In genomic region chr1:14769486-14770274, GRCh38 we compare ENCODE assay signal across 19 cellular contexts.
DNase-seq lines count a peak whose midpoint lies in the region; ATAC-seq and TF ChIP-seq lines count a peak whose summit lies in the region.
"Had no signal": no experiment of that assay in that cellular context is flagged by ENCODE, and none has a peak within 500 bp of the region (broad histone marks: within the 10 kb centered on the region; RNA-seq: fewer than 3 reads in every experiment).

No MANE protein-coding gene starts in this region.

- H3F3A ChIP-seq in GM23338 (replicated peaks; ENCODE audit: low read depth), result no peaks in the 10 kb centered on the region

- H3K4me1 ChIP-seq in GM23338 (ENCODE audit: insufficient read depth), result peaks cover 18% of the 10 kb centered on the region
- no peaks in the 10 kb centered on the region for H3K4me1 ChIP-seq in OCI-LY7 (ENCODE audit: insufficient read depth, low read length, poor library complexity, severe bottlenecking)
- H3K4me1 ChIP-seq in stomach, result no peaks in the 10 kb centered on the region
- H3K4me1 ChIP-seq: Peyer's patch had no signal

- H3K9me3 ChIP-seq in OCI-LY7 (ENCODE audit: low read length), result no peaks in the 10 kb centered on the region
- no peaks in the 10 kb centered on the region for H3K9me3 ChIP-seq in stomach
- H3K9me3 ChIP-seq: A549, Peyer's patch had no signal

- TF ChIP-seq CTCF in CD14-positive monocyte (IDR thresholded peaks at IDR 0.05), result peak; percentile 10
- peak; percentile 55 to 65 for TF ChIP-seq CTCF in GM23338 (conservative IDR thresholded peaks at IDR 0.05; ENCODE audit: low read depth in 2 of 2)
- peak; percentile 36; the same call in 1 of the 2 replicates for TF ChIP-seq CTCF in OCI-LY7 (conservative IDR thresholded peaks at IDR 0.05; ENCODE audit: low read length)
- peak; percentile 3 for TF ChIP-seq CTCF in fibroblast of villous mesenchyme (IDR thresholded peaks at IDR 0.05; ENCODE audit: insufficient read depth, low read depth, low read length)
- TF ChIP-seq CTCF in stomach (IDR thresholded peaks at IDR 0.05), result no peak

- H3K9me3 Mint-ChIP-seq in CD14-positive monocyte (peaks cover 2 to 10% (median 5%) of the 10 kb centered on the region in 7 donors), GM23338 (peaks cover 2% of the 10 kb centered on the region; the same call in 2 of the 3 replicates)

- H3K9me2 ChIP-seq in GM23338 (ENCODE audit: insufficient read depth) (no peaks in the 10 kb centered on the region), OCI-LY7 (ENCODE audit: insufficient read depth, low read length) (no peaks in the 10 kb centered on the region)

- H3K4me3 ChIP-seq in GM23338 (no peak overlapping the region), OCI-LY7 (ENCODE audit: low read depth, low read length, poor library complexity, severe bottlenecking) (no peak overlapping the region), fibroblast of villous mesenchyme (ENCODE audit: low read depth, low read length) (no peak overlapping the region), stomach (no peak overlapping the region)
- H3K4me3 ChIP-seq: A549, Peyer's patch had no signal

- H3K79me2 ChIP-seq in GM23338 (replicated peaks; ENCODE audit: insufficient read depth) (peaks cover 29% of the 10 kb centered on the region), OCI-LY7 (ENCODE audit: insufficient read depth, low read depth, low read length) (no peaks in the 10 kb centered on the region)

- H3K4me1 Mint-ChIP-seq in CD14-positive monocyte (peaks cover 4% of the 10 kb centered on the region), GM23338 (peaks cover 26% of the 10 kb centered on the region)
- H3K4me1 Mint-ChIP-seq: IgD-negative memory B cell had no signal

- CTCF ChIA-PET in OCI-LY7 (lab: Charles Lee; ENCODE audit: unreplicated experiment), result no interaction called here

- intact Hi-C loops in CD14-positive monocyte (cut with micrococcal nuclease) (no loop called here), OCI-LY7 (cut with micrococcal nuclease; ENCODE audit: unreplicated experiment) (loop anchor here (10.0 kb wide), 1 partner anchor 265 kb away; no protein-coding TSS in a partner anchor), left ventricle myocardium superior (cut with micrococcal nuclease) (no loop called here), stomach (cut with DNase I; ENCODE audit: low total_unique reads) (no loop called here)

- BruUV-seq in OCI-LY7 (replicated peaks; lab: Mats Ljungman, UMichigan), result no TSS peak

- ATAC-seq in GM23338 (no peak), left ventricle myocardium superior (no peak)
- ATAC-seq: A549, Right ventricle myocardium inferior had no signal

- H3K36me3 ChIP-seq in GM23338 (ENCODE audit: insufficient read depth), result no peaks in the 10 kb centered on the region
- H3K36me3 ChIP-seq in OCI-LY7 (ENCODE audit: insufficient read depth, low read length), result no peaks in the 10 kb centered on the region
- no peaks in the 10 kb centered on the region for H3K36me3 ChIP-seq in stomach
- H3K36me3 ChIP-seq: Peyer's patch had no signal

- DNase-seq in CD14-positive monocyte (ENCODE audit: low spot score) (no peak), GM23338 (ENCODE audit: low spot score) (peak; percentile 47), OCI-LY7 (ENCODE audit: low spot score) (no peak), fibroblast of villous mesenchyme (ENCODE audit: low read depth) (no peak), left ventricle myocardium superior (no peak), germinal center (ENCODE audit: low spot score) (no peak), HT-29 (ENCODE audit: low spot score) (no peak), stomach (no peak)
- DNase-seq: C1 segment of cervical spinal cord, DMS 273 treated with DMSO at 0.1 percent for 48 hours, MV-4-11, NCI-H1436 treated with DMSO at 0.1 percent for 48 hours, NCI-H2029 treated with DMSO at 0.1 percent for 48 hours, NCI-H2171 treated with DMSO at 0.1 percent for 48 hours, NCI-H510A, Peyer's patch had no signal

- WGBS in stomach, 5 donors, result 85 to 96% (median 89%) methylated on average over 12 of the region's 12 CpGs

- TF ChIP-seq POLR2A in stomach (IDR thresholded peaks at IDR 0.05), result no peak

- no peaks in the 10 kb centered on the region for H4K20me1 ChIP-seq in GM23338 (replicated peaks; ENCODE audit: insufficient read depth)
- H4K20me1 ChIP-seq in OCI-LY7 (ENCODE audit: insufficient read depth, low read length), result no peaks in the 10 kb centered on the region

- H3K27me3 ChIP-seq in GM23338 (ENCODE audit: insufficient read depth) (no peaks in the 10 kb centered on the region), stomach (peaks cover 0 to 4% (median 0%) of the 10 kb centered on the region in 3 donors)
- H3K27me3 ChIP-seq: Peyer's patch had no signal

- peaks cover 0 to 2% (median 2%) of the 10 kb centered on the region in 3 donors for H3K27me3 Mint-ChIP-seq in CD14-positive monocyte (ENCODE audit: low read depth in 3 of 3)
- H3K27me3 Mint-ChIP-seq in GM23338 (ENCODE audit: insufficient read depth, low read depth, poor library complexity), result peaks cover 15% of the 10 kb centered on the region

- H2AFZ ChIP-seq in GM23338 (no peak overlapping the region), OCI-LY7 (ENCODE audit: low read length) (no peak overlapping the region)

- H3K36me3 Mint-ChIP-seq in CD14-positive monocyte, result no peaks in the 10 kb centered on the region
- peaks cover 3% of the 10 kb centered on the region; the same call in 2 of the 3 replicates for H3K36me3 Mint-ChIP-seq in GM23338 (ENCODE audit: low read depth)

- POLR2A ChIA-PET in OCI-LY7 (lab: Charles Lee), result no interaction called here

- H3K27ac Mint-ChIP-seq in CD14-positive monocyte (peak overlapping the region in 1 of 7 donors; percentile 67), GM23338 (no peak overlapping the region)
- H3K27ac Mint-ChIP-seq: IgD-negative memory B cell had no signal

- TF ChIP-seq EP300 in stomach (IDR thresholded peaks at IDR 0.05), result no peak

- H3K4me2 ChIP-seq in GM23338 (no peak overlapping the region), OCI-LY7 (ENCODE audit: low read length) (no peak overlapping the region)
- H3K4me2 ChIP-seq: A549 had no signal

- H3K27ac ChIP-seq in GM23338 (ENCODE audit: low read depth) (no peak overlapping the region), OCI-LY7 (ENCODE audit: low read depth, low read length, poor library complexity, severe bottlenecking) (no peak overlapping the region), stomach (no peak overlapping the region)
- H3K27ac ChIP-seq: A549, Peyer's patch had no signal

- H3K4me3 Mint-ChIP-seq in CD14-positive monocyte (no peak overlapping the region), GM23338 (no peak overlapping the region)
- H3K4me3 Mint-ChIP-seq: IgD-negative memory B cell had no signal

TF ChIP-seq in GM23338, 12 proteins besides CTCF, POLR2A, EP300 and RAD21 (continues in another document):
- TF ChIP-seq REST (IDR thresholded peaks at IDR 0.05; ENCODE audit: unreplicated experiment), result no peak
- TF ChIP-seq NANOG (IDR thresholded peaks at IDR 0.05; ENCODE audit: borderline replicate concordance), result no peak
- no peak for TF ChIP-seq POLR2AphosphoS5 (IDR thresholded peaks at IDR 0.05; ENCODE audit: low read depth)
- TF ChIP-seq ZNF114 (CRISPR knock-in tag; IDR thresholded peaks at IDR 0.05), result no peak
- TF ChIP-seq STAT1 (IDR thresholded peaks at IDR 0.05; ENCODE audit: unreplicated experiment), result no peak
- TF ChIP-seq EZH2phosphoT487 (IDR thresholded peaks at IDR 0.05; ENCODE audit: unreplicated experiment), result no peak
- TF ChIP-seq ZNF331 (CRISPR knock-in tag; IDR thresholded peaks at IDR 0.05; ENCODE audit: low read depth), result no peak
- no peak for TF ChIP-seq JUNB (IDR thresholded peaks at IDR 0.05; ENCODE audit: unreplicated experiment)

Comparison
In these comparisons a context has a peak if more than half of its experiments do, and no peak if none do; other contexts are left out.
1. CTCF ChIP-seq: peak in CD14-positive monocyte (single experiment), GM23338 (2 of 2), OCI-LY7 (single experiment) and fibroblast of villous mesenchyme (single experiment); none in stomach (0 of 7).